In genomic region chr4:180953572-180953971, GRCh38 we compare ENCODE assay signal across 1 cellular context.
TF ChIP-seq lines count a peak whose summit lies in the region.

No MANE protein-coding gene starts in this region.

TF ChIP-seq in HCT116, 20 proteins besides CTCF, POLR2A, EP300 and RAD21 (continued from another document):
- TF ChIP-seq ZBTB33 (IDR thresholded peaks at IDR 0.05; ENCODE audit: extremely low read depth, insufficient replicate concordance, low read length) = no peak
- TF ChIP-seq TCF7L2 (IDR thresholded peaks at IDR 0.05; ENCODE audit: borderline replicate concordance, extremely low read depth, insufficient read depth, insufficient read length) = no peak
- no peak for TF ChIP-seq POLR2AphosphoS5 (IDR thresholded peaks at IDR 0.05; ENCODE audit: low read depth, low read length)
- TF ChIP-seq EZH2phosphoT487 (IDR thresholded peaks at IDR 0.05; ENCODE audit: borderline replicate concordance) = no peak
- TF ChIP-seq SRF (IDR thresholded peaks at IDR 0.05; ENCODE audit: low read depth) = no peak
- no peak for TF ChIP-seq YY1 (IDR thresholded peaks at IDR 0.05; ENCODE audit: extremely low read depth, insufficient replicate concordance, low read depth, low read length)
- no peak for TF ChIP-seq JUND (IDR thresholded peaks at IDR 0.05)
- TF ChIP-seq EGR1 (IDR thresholded peaks at IDR 0.05; ENCODE audit: low read depth) = no peak
- no peak for TF ChIP-seq EZH2 (IDR thresholded peaks at IDR 0.05)
- no peak for TF ChIP-seq MAX (IDR thresholded peaks at IDR 0.05)
- TF ChIP-seq FOSL1 (IDR thresholded peaks at IDR 0.05; ENCODE audit: low read depth) = no peak
- TF ChIP-seq ELF1 (IDR thresholded peaks at IDR 0.05; ENCODE audit: borderline replicate concordance, low read depth) = no peak
